In genomic region chr1:248906741-248907661, GRCh38 we compare ENCODE assay signal across 1 cellular context.
A peak's percentile ranks its signal among the peaks of the same experiment; 100 is the strongest.
TF ChIP-seq lines count a peak whose summit lies in the region.

No MANE protein-coding gene starts in this region.

TF ChIP-seq in K562, 482 proteins besides CTCF, POLR2A, EP300 and RAD21 (continued from another document):
- TF ChIP-seq, protein P1, sequence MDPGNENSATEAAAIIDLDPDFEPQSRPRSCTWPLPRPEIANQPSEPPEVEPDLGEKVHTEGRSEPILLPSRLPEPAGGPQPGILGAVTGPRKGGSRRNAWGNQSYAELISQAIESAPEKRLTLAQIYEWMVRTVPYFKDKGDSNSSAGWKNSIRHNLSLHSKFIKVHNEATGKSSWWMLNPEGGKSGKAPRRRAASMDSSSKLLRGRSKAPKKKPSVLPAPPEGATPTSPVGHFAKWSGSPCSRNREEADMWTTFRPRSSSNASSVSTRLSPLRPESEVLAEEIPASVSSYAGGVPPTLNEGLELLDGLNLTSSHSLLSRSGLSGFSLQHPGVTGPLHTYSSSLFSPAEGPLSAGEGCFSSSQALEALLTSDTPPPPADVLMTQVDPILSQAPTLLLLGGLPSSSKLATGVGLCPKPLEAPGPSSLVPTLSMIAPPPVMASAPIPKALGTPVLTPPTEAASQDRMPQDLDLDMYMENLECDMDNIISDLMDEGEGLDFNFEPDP (CRISPR knock-in tag; IDR thresholded peaks at IDR 0.05) = no peak
- peak; percentile 46; the same call in 1 of the 2 replicates for TF ChIP-seq ZC3H4 (CRISPR knock-in tag; IDR thresholded peaks at IDR 0.05; ENCODE audit: borderline replicate concordance)
- TF ChIP-seq KAT7 (CRISPR knock-in tag; IDR thresholded peaks at IDR 0.05; ENCODE audit: borderline replicate concordance) = peak; percentile 81
- peak; percentile 11; the same call in 1 of the 2 replicates for TF ChIP-seq ZNF589 (CRISPR knock-in tag; IDR thresholded peaks at IDR 0.05; ENCODE audit: low read depth)
- TF ChIP-seq TEAD4 (IDR thresholded peaks at IDR 0.05; ENCODE audit: low read length) = peak; percentile 39; the same call in 1 of the 2 replicates
- no peak for TF ChIP-seq TEAD4 (CRISPR knock-in tag; IDR thresholded peaks at IDR 0.05; ENCODE audit: borderline replicate concordance)
- no peak for TF ChIP-seq NFATC3 (IDR thresholded peaks at IDR 0.05)
- no peak for TF ChIP-seq ZNF449 (CRISPR knock-in tag; IDR thresholded peaks at IDR 0.05)
- 0 out of 2 replicates have a peak, but pooled peaks have one; percentile 29 for TF ChIP-seq CAMTA2 (CRISPR knock-in tag; conservative IDR thresholded peaks at IDR 0.05)
- no peak for TF ChIP-seq GATAD2B (IDR thresholded peaks at IDR 0.05; ENCODE audit: borderline replicate concordance)
- TF ChIP-seq, protein P2, sequence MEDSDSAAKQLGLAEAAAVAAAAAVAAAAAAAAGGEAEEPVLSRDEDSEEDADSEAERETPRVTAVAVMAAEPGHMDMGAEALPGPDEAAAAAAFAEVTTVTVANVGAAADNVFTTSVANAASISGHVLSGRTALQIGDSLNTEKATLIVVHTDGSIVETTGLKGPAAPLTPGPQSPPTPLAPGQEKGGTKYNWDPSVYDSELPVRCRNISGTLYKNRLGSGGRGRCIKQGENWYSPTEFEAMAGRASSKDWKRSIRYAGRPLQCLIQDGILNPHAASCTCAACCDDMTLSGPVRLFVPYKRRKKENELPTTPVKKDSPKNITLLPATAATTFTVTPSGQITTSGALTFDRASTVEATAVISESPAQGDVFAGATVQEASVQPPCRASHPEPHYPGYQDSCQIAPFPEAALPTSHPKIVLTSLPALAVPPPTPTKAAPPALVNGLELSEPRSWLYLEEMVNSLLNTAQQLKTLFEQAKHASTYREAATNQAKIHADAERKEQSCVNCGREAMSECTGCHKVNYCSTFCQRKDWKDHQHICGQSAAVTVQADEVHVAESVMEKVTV (CRISPR knock-in tag; IDR thresholded peaks at IDR 0.05) = no peak
- 0 out of 4 replicates have a peak, but pooled peaks of 1 of the 2 experiments have one; percentile 14 for TF ChIP-seq SRF (CRISPR knock-in tag; IDR thresholded peaks at IDR 0.05)
- peak; percentile 82 for TF ChIP-seq GABPA (tag; conservative IDR thresholded peaks at IDR 0.05; ENCODE audit: low read depth)
- peak; percentile 16; the same call in 1 of the 2 replicates for TF ChIP-seq ZBTB7A (IDR thresholded peaks at IDR 0.05; ENCODE audit: borderline replicate concordance, control insufficient read depth, low read depth, low read length)
- no peak for TF ChIP-seq SRSF7 (optimal IDR thresholded peaks at IDR 0.05; ENCODE audit: low read depth, low read length)
- TF ChIP-seq ZNF766 (CRISPR knock-in tag; conservative IDR thresholded peaks at IDR 0.05) = peak; percentile 88
- 0 out of 2 replicates have a peak, but pooled peaks have one; percentile 13 for TF ChIP-seq ELF4 (CRISPR knock-in tag; IDR thresholded peaks at IDR 0.05)
- no peak for TF ChIP-seq CEBPG (CRISPR knock-in tag; IDR thresholded peaks at IDR 0.05)
- TF ChIP-seq CEBPG (tag; conservative IDR thresholded peaks at IDR 0.05 in 1 of 2, IDR thresholded peaks at IDR 0.05 in 1 of 2) = no peak
